In genomic region chr5:122870219-122870856, GRCh38 we compare ENCODE assay signal across 19 cellular contexts. TPM values are rescaled to one million over a fixed set of nuclear protein-coding genes. Genes with fewer than 3 reads are reported as not detected.
A peak's percentile ranks its signal among the peaks of the same experiment; 100 is the strongest.
DNase-seq lines count a peak whose midpoint lies in the region; ATAC-seq and TF ChIP-seq lines count a peak whose summit lies in the region.
"Had no signal": no experiment of that assay in that cellular context is flagged by ENCODE, and none has a peak within 500 bp of the region (broad histone marks: within the 10 kb centered on the region; RNA-seq: fewer than 3 reads in every experiment).

No MANE protein-coding gene starts in this region.

- ATAC-seq in activated CD4-positive, CD25-positive, alpha-beta regulatory T cell treated with anti-CD3 and anti-CD28 coated beads, Interleukin-2, amount 50 U/mL, for 24 hours = no peak
- ATAC-seq in HG02840 (IDR thresholded peaks at IDR 0.05; ENCODE audit: low FRiP score, unreplicated experiment) = no peak
- no peak for ATAC-seq in T-cell (replicated peaks in 1 of 4)
- ATAC-seq: activated CD8-positive, alpha-beta memory T cell treated with anti-CD3 and anti-CD28 coated beads, Interleukin-2, amount 10 ng/mL, durations not matched to agents 7 days and 5 days had no signal

- H3K4me3 Mint-ChIP-seq in T-cell = no peak overlapping the region
- H3K4me3 Mint-ChIP-seq: activated CD8-positive, alpha-beta memory T cell treated with anti-CD3 and anti-CD28 coated beads, Interleukin-2, amount 10 ng/mL, durations not matched to agents 7 days and 5 days; nephron progenitor cell had no signal

- H3K9me3 ChIP-seq in adipocyte (ENCODE audit: control insufficient read depth, low read length) = no peaks in the 10 kb centered on the region
- H3K9me3 ChIP-seq: colonic mucosa, stomach, uterus had no signal

- H3K9ac ChIP-seq in adipocyte (ENCODE audit: low read length) = no peak overlapping the region

- no peak for TF ChIP-seq CTCF in foreskin fibroblast (IDR thresholded peaks at IDR 0.05; ENCODE audit: low read depth, low read length)

- no peaks in the 10 kb centered on the region for H3K27me3 Mint-ChIP-seq in T-cell
- H3K27me3 Mint-ChIP-seq: activated CD8-positive, alpha-beta memory T cell treated with anti-CD3 and anti-CD28 coated beads, Interleukin-2, amount 10 ng/mL, durations not matched to agents 7 days and 5 days had no signal

- POLR2A ChIA-PET in T-cell (lab: Charles Lee) = no interaction called here

- no peaks in the 10 kb centered on the region for H3K4me1 Mint-ChIP-seq in T-cell
- H3K4me1 Mint-ChIP-seq: activated CD8-positive, alpha-beta memory T cell treated with anti-CD3 and anti-CD28 coated beads, Interleukin-2, amount 10 ng/mL, durations not matched to agents 7 days and 5 days had no signal

- in situ Hi-C loops in ACHN (cut with HindIII; ENCODE audit: low pct_ligation_motif_present, low pct_unique_long_range_greater_than_20kb, low sequenced_read_pairs) = no loop called here

- no peaks in the 10 kb centered on the region for H3K9me3 Mint-ChIP-seq in T-cell
- H3K9me3 Mint-ChIP-seq: nephron progenitor cell had no signal

- H3K4me3 ChIP-seq in adipocyte (ENCODE audit: low read length) (no peak overlapping the region), foreskin fibroblast (ENCODE audit: low read depth in 1 of 2, low read length in 2 of 2) (peak overlapping the region in 1 of 2 donors; percentile 9)
- H3K4me3 ChIP-seq: colonic mucosa, stomach, uterus had no signal

- DNase-seq in ACHN (peak; percentile 48), HCEC 1CT (peak; percentile 76), adipocyte (ENCODE audit: low read depth) (peak; percentile 62), foreskin fibroblast (peak; percentile 59 to 79), midbrain (lab: John Stamatoyannopoulos, UW) (no peak), T-cell (no peak)
- DNase-seq: activated CD4-positive, CD25-positive, alpha-beta regulatory T cell; activated CD8-positive, alpha-beta memory T cell treated with anti-CD3 and anti-CD28 coated beads, Interleukin-2, amount 10 ng/mL, durations not matched to agents 7 days and 5 days; activated effector memory CD4-positive, alpha-beta T cell treated with anti-CD3 and anti-CD28 coated beads, Interleukin-2, amount 50 U/mL, for 16 hours; aorta; colonic mucosa; islet precursor cell; KBM-7; NCI-H1105 treated with DMSO at 0.1 percent for 48 hours; nephron progenitor cell; stomach; uterus had no signal

- H3K36me3 Mint-ChIP-seq in T-cell = peaks cover 4% of the 10 kb centered on the region
- H3K36me3 Mint-ChIP-seq: activated CD8-positive, alpha-beta memory T cell treated with anti-CD3 and anti-CD28 coated beads, Interleukin-2, amount 10 ng/mL, durations not matched to agents 7 days and 5 days had no signal

- peaks cover 25% of the 10 kb centered on the region for H3K4me1 ChIP-seq in adipocyte (ENCODE audit: control insufficient read depth, insufficient read depth, low read length)
- H3K4me1 ChIP-seq: colonic mucosa, uterus had no signal

- CTCF ChIA-PET in T-cell (lab: Charles Lee) = no interaction called here

- no peak overlapping the region for H3K27ac Mint-ChIP-seq in T-cell
- H3K27ac Mint-ChIP-seq: activated CD8-positive, alpha-beta memory T cell treated with anti-CD3 and anti-CD28 coated beads, Interleukin-2, amount 10 ng/mL, durations not matched to agents 7 days and 5 days; nephron progenitor cell had no signal

- H3K27me3 ChIP-seq in adipocyte (replicated peaks; ENCODE audit: control insufficient read depth, insufficient read depth, low read length) = no peaks in the 10 kb centered on the region
- H3K27me3 ChIP-seq: colonic mucosa, stomach, uterus had no signal

- H3K36me3 ChIP-seq in adipocyte (ENCODE audit: control insufficient read depth, insufficient read depth, low read length, severe bottlenecking) = peaks cover 12% of the 10 kb centered on the region
- H3K36me3 ChIP-seq: colonic mucosa, uterus had no signal

RNA-seq across cellular contexts. Expression of gene SNX24, which starts 24.9 kb away (rescaled TPM):
- total RNA-seq in T-cell = 1 to 10 TPM; 2.2 to 4.9 (median 3.8) TPM

Comparison
In these comparisons a context has a peak if more than half of its experiments do, and no peak if none do; other contexts are left out.
1. DNase-seq: peak in ACHN (single experiment), HCEC 1CT (single experiment), adipocyte (single experiment) and foreskin fibroblast (2 of 2); none in midbrain (single experiment) and T-cell (0 of 34).